In genomic region chr15:85297537-85297936, GRCh38 we compare ENCODE assay signal across 1 cellular context.
TF ChIP-seq lines count a peak whose summit lies in the region.

No MANE protein-coding gene starts in this region.

TF ChIP-seq in IMR-90, 13 proteins besides CTCF, POLR2A, EP300 and RAD21 (continued from another document):
- no peak for TF ChIP-seq ELK1 (IDR thresholded peaks at IDR 0.05; ENCODE audit: borderline replicate concordance, low read depth, low read length)
- no peak for TF ChIP-seq NFE2L2 (IDR thresholded peaks at IDR 0.05; ENCODE audit: low read depth, low read length)
- no peak for TF ChIP-seq RCOR1 (IDR thresholded peaks at IDR 0.05; ENCODE audit: insufficient replicate concordance, low read length)
- TF ChIP-seq RFX5 (IDR thresholded peaks at IDR 0.05; ENCODE audit: low read depth, low read length) = no peak
- TF ChIP-seq USF2 (IDR thresholded peaks at IDR 0.05; ENCODE audit: low read depth, low read length) = no peak
- TF ChIP-seq MXI1 (IDR thresholded peaks at IDR 0.05; ENCODE audit: borderline replicate concordance, low read depth, low read length) = no peak
- no peak for TF ChIP-seq MAFK (IDR thresholded peaks at IDR 0.05; ENCODE audit: low read depth, low read length)
- TF ChIP-seq CHD1 (IDR thresholded peaks at IDR 0.05; ENCODE audit: low read depth, low read length) = no peak
- no peak for TF ChIP-seq SMC3 (IDR thresholded peaks at IDR 0.05; ENCODE audit: low read depth, low read length)
- no peak for TF ChIP-seq MAZ (IDR thresholded peaks at IDR 0.05; ENCODE audit: borderline replicate concordance, low read depth, low read length)
- TF ChIP-seq FOS (IDR thresholded peaks at IDR 0.05; ENCODE audit: low read depth, low read length) = no peak
TF ChIP-seq in IMR-90: peak in this region for 0.
